In genomic region chr18:730692-731091, GRCh38 we compare ENCODE assay signal across 15 cellular contexts. TPM values are rescaled to one million over a fixed set of nuclear protein-coding genes. Genes with fewer than 3 reads are reported as not detected.
DNase-seq lines count a peak whose midpoint lies in the region; ATAC-seq lines count a peak whose summit lies in the region.
"Had no signal": no experiment of that assay in that cellular context is flagged by ENCODE, and none has a peak within 500 bp of the region (broad histone marks: within the 10 kb centered on the region; RNA-seq: fewer than 3 reads in every experiment).

No MANE protein-coding gene starts in this region.

- DNase-seq in CD4-positive, CD25-positive, alpha-beta regulatory T cell: no peak
- DNase-seq in Karpas-422 (peak; percentile 14), left lobe of liver (ENCODE audit: low spot score) (no peak), pons (ENCODE audit: low spot score) (no peak), NCI-H1105 (lab: John Stamatoyannopoulos, UW) (no peak)
- DNase-seq in activated naive CD8-positive, alpha-beta T cell treated with anti-CD3 and anti-CD28 coated beads, Interleukin-2, amount 50 U/mL, for 24 hours: no peak
- DNase-seq in effector memory CD8-positive, alpha-beta T cell: no peak
- DNase-seq: DMS 273 treated with DMSO at 0.1 percent for 48 hours, GF-D8, MG63, NCI-H1092, NCI-H2081 treated with DMSO at 0.1 percent for 48 hours, NCI-H510A treated with DMSO at 0.1 percent for 48 hours had no signal

- no peak overlapping the region for H3K4me3 ChIP-seq in CD4-positive, CD25-positive, alpha-beta regulatory T cell (ENCODE audit: low read depth, low read length)
- H3K4me3 ChIP-seq in Karpas-422 (ENCODE audit: low read length): no peak overlapping the region
- H3K4me3 ChIP-seq: MG63 had no signal

- no peaks in the 10 kb centered on the region for H3K9me2 ChIP-seq in Karpas-422 (replicated peaks; ENCODE audit: insufficient read depth, low read length)

- no peaks in the 10 kb centered on the region for H4K20me1 ChIP-seq in Karpas-422 (ENCODE audit: insufficient read depth, low read depth, low read length)

- no peak overlapping the region for H2AFZ ChIP-seq in Karpas-422 (ENCODE audit: low read length)

- H3K4me1 ChIP-seq in CD4-positive, CD25-positive, alpha-beta regulatory T cell (ENCODE audit: control insufficient read depth, insufficient read depth, low read length, poor library complexity, severe bottlenecking): no peaks in the 10 kb centered on the region
- no peaks in the 10 kb centered on the region for H3K4me1 ChIP-seq in Karpas-422 (ENCODE audit: low read length)

- no peak overlapping the region for H3K4me2 ChIP-seq in Karpas-422 (ENCODE audit: low read depth, low read length, poor library complexity, severe bottlenecking)

- H3K27ac Mint-ChIP-seq in CD4-positive, CD25-positive, alpha-beta regulatory T cell: peak overlapping the region in 2 of 3 donors; percentile 3 to 31
- peak overlapping the region; percentile 2 for H3K27ac Mint-ChIP-seq in activated naive CD8-positive, alpha-beta T cell treated with anti-CD3 and anti-CD28 coated beads, Interleukin-2, amount 50 U/mL, for 24 hours
- H3K27ac Mint-ChIP-seq in effector memory CD8-positive, alpha-beta T cell: no peak overlapping the region

- peaks cover 4% of the 10 kb centered on the region for H3K36me3 ChIP-seq in CD4-positive, CD25-positive, alpha-beta regulatory T cell (ENCODE audit: control insufficient read depth, insufficient read depth, low read length)
- H3K36me3 ChIP-seq in Karpas-422 (ENCODE audit: insufficient read depth, low read length): no peaks in the 10 kb centered on the region

- no peak for ATAC-seq in CD4-positive, CD25-positive, alpha-beta regulatory T cell (ENCODE audit: low read depth in 2 of 2)
- ATAC-seq in activated naive CD8-positive, alpha-beta T cell treated with anti-CD3 and anti-CD28 coated beads, Interleukin-2, amount 50 U/mL, for 24 hours: no peak
- ATAC-seq in left lobe of liver (peak; percentile 53), HG02981 (IDR thresholded peaks at IDR 0.05; ENCODE audit: unreplicated experiment) (no peak)
- ATAC-seq in effector memory CD8-positive, alpha-beta T cell (replicated peaks): no peak

- no peaks in the 10 kb centered on the region for H3K9me3 Mint-ChIP-seq in CD4-positive, CD25-positive, alpha-beta regulatory T cell
- no peaks in the 10 kb centered on the region for H3K9me3 Mint-ChIP-seq in activated naive CD8-positive, alpha-beta T cell treated with anti-CD3 and anti-CD28 coated beads, Interleukin-2, amount 50 U/mL, for 24 hours
- H3K9me3 Mint-ChIP-seq in effector memory CD8-positive, alpha-beta T cell: no peaks in the 10 kb centered on the region

- no peaks in the 10 kb centered on the region for H3K27me3 Mint-ChIP-seq in CD4-positive, CD25-positive, alpha-beta regulatory T cell
- no peaks in the 10 kb centered on the region for H3K27me3 Mint-ChIP-seq in activated naive CD8-positive, alpha-beta T cell treated with anti-CD3 and anti-CD28 coated beads, Interleukin-2, amount 50 U/mL, for 24 hours
- no peaks in the 10 kb centered on the region for H3K27me3 Mint-ChIP-seq in effector memory CD8-positive, alpha-beta T cell

- H3K27ac ChIP-seq in CD4-positive, CD25-positive, alpha-beta regulatory T cell (ENCODE audit: insufficient read depth, low read length, poor library complexity, severe bottlenecking): no peak overlapping the region
- no peak overlapping the region for H3K27ac ChIP-seq in Karpas-422 (ENCODE audit: low read length)
- H3K27ac ChIP-seq: C4-2B had no signal

- no peak overlapping the region for H3K4me3 Mint-ChIP-seq in CD4-positive, CD25-positive, alpha-beta regulatory T cell
- no peak overlapping the region for H3K4me3 Mint-ChIP-seq in activated naive CD8-positive, alpha-beta T cell treated with anti-CD3 and anti-CD28 coated beads, Interleukin-2, amount 50 U/mL, for 24 hours
- H3K4me3 Mint-ChIP-seq in effector memory CD8-positive, alpha-beta T cell: no peak overlapping the region

- no peaks in the 10 kb centered on the region for H3K9me3 ChIP-seq in CD4-positive, CD25-positive, alpha-beta regulatory T cell (ENCODE audit: control insufficient read depth in 2 of 2, low read length in 2 of 2)
- H3K9me3 ChIP-seq in Karpas-422 (ENCODE audit: low read length): no peaks in the 10 kb centered on the region
- H3K9me3 ChIP-seq: MG63 had no signal

- no peaks in the 10 kb centered on the region for H3K79me2 ChIP-seq in Karpas-422 (ENCODE audit: low read length)

- H3K4me1 Mint-ChIP-seq in CD4-positive, CD25-positive, alpha-beta regulatory T cell: no peaks in the 10 kb centered on the region
- H3K4me1 Mint-ChIP-seq in activated naive CD8-positive, alpha-beta T cell treated with anti-CD3 and anti-CD28 coated beads, Interleukin-2, amount 50 U/mL, for 24 hours: peaks cover 9% of the 10 kb centered on the region
- H3K4me1 Mint-ChIP-seq in effector memory CD8-positive, alpha-beta T cell (ENCODE audit: low read depth in 2 of 2): no peaks in the 10 kb centered on the region

- H3K9ac ChIP-seq in Karpas-422 (ENCODE audit: low read length): no peak overlapping the region

- no peaks in the 10 kb centered on the region for H3K27me3 ChIP-seq in CD4-positive, CD25-positive, alpha-beta regulatory T cell (ENCODE audit: control insufficient read depth, insufficient read depth, low read length)
- H3K27me3 ChIP-seq in Karpas-422 (ENCODE audit: low read length): no peaks in the 10 kb centered on the region
- H3K27me3 ChIP-seq: MG63 had no signal

- H3K36me3 Mint-ChIP-seq in CD4-positive, CD25-positive, alpha-beta regulatory T cell: peaks cover 23% of the 10 kb centered on the region
- peaks cover 38% of the 10 kb centered on the region for H3K36me3 Mint-ChIP-seq in activated naive CD8-positive, alpha-beta T cell treated with anti-CD3 and anti-CD28 coated beads, Interleukin-2, amount 50 U/mL, for 24 hours (ENCODE audit: low read depth)
- peaks cover 54% of the 10 kb centered on the region for H3K36me3 Mint-ChIP-seq in effector memory CD8-positive, alpha-beta T cell (ENCODE audit: insufficient read depth)

RNA-seq across cellular contexts. Expression of gene ENOSF1, which starts 18.3 kb away (rescaled TPM):
- total RNA-seq in CD4-positive, CD25-positive, alpha-beta regulatory T cell: 58.4 TPM
- polyA plus RNA-seq in CD4-positive, CD25-positive, alpha-beta regulatory T cell: 10 to 100 TPM in 1 of 4 donors, 1 to 10 TPM in 3; 6.1 to 12.0 (median 9.6) TPM
- total RNA-seq in Karpas-422 (2014; rRNA removed; shearing (Covaris generic); ENCODE audit: low replicate concordance): 54.6 and 68.7 TPM in 2 replicates
- total RNA-seq in left lobe of liver: 77.4 TPM

Comparison
In these comparisons a context has a peak if more than half of its experiments do, and no peak if none do; other contexts are left out.
1. H3K27ac Mint-ChIP-seq: peak in CD4-positive, CD25-positive, alpha-beta regulatory T cell (2 of 3) and activated naive CD8-positive, alpha-beta T cell treated with anti-CD3 and anti-CD28 coated beads, Interleukin-2, amount 50 U/mL, for 24 hours (single experiment); none in effector memory CD8-positive, alpha-beta T cell (0 of 2).